In genomic region chr12:28908646-28909045, GRCh38 we compare ENCODE assay signal across 15 cellular contexts.
A peak's percentile ranks its signal among the peaks of the same experiment; 100 is the strongest.
DNase-seq lines count a peak whose midpoint lies in the region; FAIRE-seq and TF ChIP-seq lines count a peak whose summit lies in the region.
"Had no signal": no experiment of that assay in that cellular context is flagged by ENCODE, and none has a peak within 500 bp of the region (broad histone marks: within the 10 kb centered on the region; RNA-seq: fewer than 3 reads in every experiment).

No MANE protein-coding gene starts in this region.

- H3K4me3 ChIP-seq in bronchial epithelial cell (ENCODE audit: low read depth, low read length), result no peak overlapping the region
- H3K4me3 ChIP-seq: HAP-1 had no signal

- DNase-seq in HCEC 1CT, result peak; percentile 10
- peak; percentile 43 for DNase-seq in bronchial epithelial cell (ENCODE audit: low read depth)
- DNase-seq in iris pigment epithelial cell (ENCODE audit: low read depth), result peak; percentile 24
- DNase-seq in NCI-H82 treated with DMSO at 0.1 percent for 48 hours (lab: John Stamatoyannopoulos, UW; ENCODE audit: unreplicated experiment), result no peak
- DNase-seq in UCSD-AML1 (lab: John Stamatoyannopoulos, UW; ENCODE audit: unreplicated experiment), result no peak
- DNase-seq in NCI-H526 treated with DMSO at 0.1 percent for 48 hours (lab: John Stamatoyannopoulos, UW), result no peak
- DNase-seq: ACHN; AML-193; Caco-2; CD4-positive, alpha-beta T cell had no signal

- no peaks in the 10 kb centered on the region for H3K36me3 ChIP-seq in bronchial epithelial cell (ENCODE audit: control insufficient read depth, insufficient read depth, low read length)
- H3K36me3 ChIP-seq: HAP-1 had no signal

- H3K27me3 ChIP-seq in bronchial epithelial cell (ENCODE audit: control insufficient read depth, insufficient read depth, low read length), result no peaks in the 10 kb centered on the region

- TF ChIP-seq CTCF in bronchial epithelial cell (IDR thresholded peaks at IDR 0.05; ENCODE audit: insufficient read depth, low read length, severe bottlenecking), result no peak

- no peak for FAIRE-seq in bronchial epithelial cell (lab: Jason Lieb, UNC)
- FAIRE-seq: D721Med, G401.6, GM12891, GM19239 had no signal

Comparison
In these comparisons a context has a peak if more than half of its experiments do, and no peak if none do; other contexts are left out.
1. DNase-seq: peak in HCEC 1CT (single experiment), bronchial epithelial cell (single experiment) and iris pigment epithelial cell (single experiment); none in NCI-H82 treated with DMSO at 0.1 percent for 48 hours (single experiment), UCSD-AML1 (single experiment) and NCI-H526 treated with DMSO at 0.1 percent for 48 hours (single experiment).